14 cellular contexts compared by ENCODE assay signal in genomic region chr7:42494199-42494710, GRCh38.
DNase-seq lines count a peak whose midpoint lies in the region; ATAC-seq and TF ChIP-seq lines count a peak whose summit lies in the region.
"Had no signal": no experiment of that assay in that cellular context is flagged by ENCODE, and none has a peak within 500 bp of the region (broad histone marks: within the 10 kb centered on the region; RNA-seq: fewer than 3 reads in every experiment).

No MANE protein-coding gene starts in this region.

- H3K4me2 ChIP-seq in PC-3 (ENCODE audit: low read length): peak overlapping the region; percentile 82

- H3K9me3 ChIP-seq in PC-3 (ENCODE audit: low read length) (no peaks in the 10 kb centered on the region), colonic mucosa (no peaks in the 10 kb centered on the region), mesodermal cell (ENCODE audit: control insufficient read depth, low read length) (no peaks in the 10 kb centered on the region)
- H3K9me3 ChIP-seq: right lobe of liver had no signal

- 100% methylated on average over 1 to 2 of the region's 5 CpGs for WGBS in mesodermal cell (ENCODE audit: insufficient coverage in 2 of 2), 2 experiments

- H3K9ac ChIP-seq in PC-3 (ENCODE audit: low read length): no peak overlapping the region
- no peak overlapping the region for H3K9ac ChIP-seq in colonic mucosa (ENCODE audit: low read depth in 2 of 2, low read length in 2 of 2)

- H3K27ac ChIP-seq in PC-3 (ENCODE audit: low read length) (no peak overlapping the region), colonic mucosa (peak overlapping the region; percentile 49), mesodermal cell (ENCODE audit: low read depth, low read length, severe bottlenecking) (peak overlapping the region; percentile 70)
- H3K27ac ChIP-seq: right lobe of liver had no signal

- TF ChIP-seq CTCF in PC-3 (conservative IDR thresholded peaks at IDR 0.05; ENCODE audit: low read depth, low read length) (no peak), colonic mucosa (IDR thresholded peaks at IDR 0.05) (no peak)

- CTCF ChIA-PET in PC-3 (lab: Charles Lee): interaction anchor here (0.7 kb wide), 1 partner anchor 209 kb away, joined by 3 read pairs; no protein-coding TSS in a partner anchor

- DNase-seq in PC-3: no peak
- DNase-seq in colonic mucosa: no peak
- DNase-seq in superior temporal gyrus (ENCODE audit: extremely low spot score): peak; percentile 27
- DNase-seq in stimulated activated CD4-positive, alpha-beta T cell treated with anti-CD3 and anti-CD28 coated beads, Interleukin-4, amount 100 ng/mL, for 4 hours: no peak
- no peak for DNase-seq in NOMO-1 treated with DMSO at 0.1 percent for 48 hours (lab: John Stamatoyannopoulos, UW; ENCODE audit: unreplicated experiment)
- no peak for DNase-seq in NK-92 (lab: John Stamatoyannopoulos, UW; ENCODE audit: unreplicated experiment)
- DNase-seq in NK-92 treated with Interleukin-12 subunit alpha and Interleukin-12 subunit beta, amount 100 ng/mL, for 24 hours (lab: John Stamatoyannopoulos, UW): no peak
- DNase-seq: activated CD8-positive, alpha-beta T cell treated with anti-CD3 and anti-CD28 coated beads, Interleukin-2, amount 10 ng/mL, durations not matched to agents 7 days and 5 days; effector CD8-positive, alpha-beta T cell; NCI-H2171; SIG-M5; stimulated activated CD8-positive, alpha-beta memory T cell treated with anti-CD3 and anti-CD28 coated beads, Interleukin-4, amount 100 ng/mL, for 48 hours had no signal

- peak overlapping the region; percentile 80 for H2AFZ ChIP-seq in PC-3 (ENCODE audit: low read length)

- intact Hi-C loops in PC-3 (cut with micrococcal nuclease) (no loop called here), colonic mucosa (cut with DNase I) (no loop called here)

- no TSS peak for BruUV-seq in PC-3 (replicated peaks; lab: Mats Ljungman, UMichigan)

- no peaks in the 10 kb centered on the region for H3F3A ChIP-seq in PC-3 (ENCODE audit: low read length, unreplicated experiment)

- H3K27me3 ChIP-seq in PC-3 (ENCODE audit: low read length) (no peaks in the 10 kb centered on the region), colonic mucosa (no peaks in the 10 kb centered on the region)

- no peak for ATAC-seq in PC-3
- ATAC-seq: activated CD8-positive, alpha-beta T cell treated with anti-CD3 and anti-CD28 coated beads, Interleukin-2, amount 10 ng/mL, durations not matched to agents 7 days and 5 days had no signal

- no peaks in the 10 kb centered on the region for H3K36me3 ChIP-seq in PC-3 (ENCODE audit: low read depth, low read length)
- H3K36me3 ChIP-seq in colonic mucosa: no peaks in the 10 kb centered on the region
- H3K36me3 ChIP-seq in mesodermal cell (ENCODE audit: control insufficient read depth, insufficient read depth, low read length): no peaks in the 10 kb centered on the region
- H3K36me3 ChIP-seq: right lobe of liver had no signal

- no peaks in the 10 kb centered on the region for H3K79me2 ChIP-seq in PC-3 (ENCODE audit: low read length)

- H3K4me1 ChIP-seq in PC-3 (ENCODE audit: insufficient read depth, low read length) (peaks cover 5% of the 10 kb centered on the region; the same call in 1 of the 2 replicates), colonic mucosa (no peaks in the 10 kb centered on the region), mesodermal cell (ENCODE audit: control insufficient read depth, insufficient read depth, low read length, poor library complexity, severe bottlenecking) (peaks cover 18% of the 10 kb centered on the region)

- H4K20me1 ChIP-seq in PC-3 (ENCODE audit: low read length): no peaks in the 10 kb centered on the region

- no peaks in the 10 kb centered on the region for H3K9me2 ChIP-seq in PC-3 (replicated peaks; ENCODE audit: low read length)

- POLR2A ChIA-PET in PC-3 (lab: Charles Lee; ENCODE audit: unreplicated experiment): no interaction called here

- H3K4me3 ChIP-seq in PC-3 (ENCODE audit: low read length): peak overlapping the region; percentile 68
- no peak overlapping the region for H3K4me3 ChIP-seq in colonic mucosa
- H3K4me3 ChIP-seq in mesodermal cell (ENCODE audit: extremely low read depth, insufficient read depth, low read length, poor library complexity, severe bottlenecking): no peak overlapping the region
